Comparison of ENCODE assay signal across 16 cellular contexts in genomic region chr9:35569206-35569605, GRCh38. TPM values are rescaled to one million over a fixed set of nuclear protein-coding genes. Genes with fewer than 3 reads are reported as not detected.
DNase-seq lines count a peak whose midpoint lies in the region; ATAC-seq and TF ChIP-seq lines count a peak whose summit lies in the region.
"Had no signal": no experiment of that assay in that cellular context is flagged by ENCODE, and none has a peak within 500 bp of the region (broad histone marks: within the 10 kb centered on the region; RNA-seq: fewer than 3 reads in every experiment).

No MANE protein-coding gene starts in this region.

- H3K36me3 ChIP-seq in BLaER1 treated with 17β-estradiol and CSF1 and Interleukin-3, amounts not matched to agents 10 nM and 100 nM: no peaks in the 10 kb centered on the region
- H3K36me3 ChIP-seq: prostate gland, uterus had no signal

- no peaks in the 10 kb centered on the region for H3K27me3 Mint-ChIP-seq in activated B cell treated with CpG ODN at 0.5 μM for 24 hours

- CTCF ChIA-PET in activated B cell treated with CpG ODN at 0.5 μM for 24 hours (lab: Charles Lee): interaction anchor here (1.4 kb wide), 1 partner anchor 30 kb away, joined by 4 read pairs; no protein-coding TSS in a partner anchor

- POLR2A ChIA-PET in activated B cell treated with CpG ODN at 0.5 μM for 24 hours (lab: Charles Lee): no interaction called here

- peak overlapping the region; percentile 76 for H3K27ac Mint-ChIP-seq in activated B cell treated with CpG ODN at 0.5 μM for 24 hours

- peak overlapping the region in 9 of 11 experiments; percentile 13 to 81 (median 68); a peak in 13 of 22 replicates for H3K4me2 ChIP-seq in BLaER1 treated with 17β-estradiol and CSF1 and Interleukin-3, amounts not matched to agents 10 nM and 100 nM

- H3K4me3 Mint-ChIP-seq in activated B cell treated with CpG ODN at 0.5 μM for 24 hours: no peak overlapping the region

- H3K27ac ChIP-seq in BLaER1 treated with 17β-estradiol and CSF1 and Interleukin-3, amounts not matched to agents 10 nM and 100 nM: peak overlapping the region in 6 of 11 experiments; percentile 6 to 71 (median 63); a peak in 11 of 22 replicates
- H3K27ac ChIP-seq: prostate gland, uterus had no signal

- H3K9ac ChIP-seq in BLaER1 treated with 17β-estradiol and CSF1 and Interleukin-3, amounts not matched to agents 10 nM and 100 nM: no peak overlapping the region

- DNase-seq in activated B cell treated with CpG ODN at 0.5 μM for 24 hours: no peak
- DNase-seq in NCI-H82 (lab: John Stamatoyannopoulos, UW): no peak
- DNase-seq in Ammon's horn (ENCODE audit: low spot score): no peak
- DNase-seq in NCI-H1436 treated with DMSO at 0.1 percent for 48 hours (lab: John Stamatoyannopoulos, UW): no peak
- DNase-seq in stimulated activated CD4-positive, alpha-beta T cell treated with anti-CD3 and anti-CD28 coated beads, Interleukin-12 subunit alpha, Interleukin-12 subunit beta, amount 100 ng/mL, for 4 hours: no peak
- DNase-seq: cerebellar nuclear complex, DMS153, NCI-H1694 treated with DMSO at 0.1 percent for 48 hours, NCI-H526, T1000, uterus had no signal

- TF ChIP-seq CTCF in activated B cell treated with CpG ODN at 0.5 μM for 24 hours (IDR thresholded peaks at IDR 0.05): no peak

- H3K36me3 Mint-ChIP-seq in activated B cell treated with CpG ODN at 0.5 μM for 24 hours (ENCODE audit: low read depth): no peaks in the 10 kb centered on the region

- H3K27me3 ChIP-seq in BLaER1 treated with 17β-estradiol and CSF1 and Interleukin-3, amounts not matched to agents 10 nM and 100 nM: no peaks in the 10 kb centered on the region
- H3K27me3 ChIP-seq: uterus had no signal

- no peak overlapping the region for H3K4me3 ChIP-seq in BLaER1 treated with 17β-estradiol and CSF1 and Interleukin-3, amounts not matched to agents 10 nM and 100 nM
- H3K4me3 ChIP-seq: prostate gland, uterus had no signal

- intact Hi-C loops in activated B cell treated with CpG ODN at 0.5 μM for 24 hours (cut with micrococcal nuclease): no loop called here

- ATAC-seq in GM19324 (IDR thresholded peaks at IDR 0.05; ENCODE audit: low FRiP score, unreplicated experiment): peak; percentile 72
- peak; percentile 30 for ATAC-seq in HG02981 (IDR thresholded peaks at IDR 0.05; ENCODE audit: unreplicated experiment)
- no peak for ATAC-seq in activated B cell treated with CpG ODN at 0.5 μM for 24 hours (ENCODE audit: low read depth)
- ATAC-seq: HCT116 had no signal

- H3K4me1 Mint-ChIP-seq in activated B cell treated with CpG ODN at 0.5 μM for 24 hours: peaks cover 26% of the 10 kb centered on the region

- no peaks in the 10 kb centered on the region for H3K9me3 ChIP-seq in BLaER1 treated with 17β-estradiol and CSF1 and Interleukin-3, amounts not matched to agents 10 nM and 100 nM (replicated peaks in 1 of 11)
- H3K9me3 ChIP-seq: prostate gland, uterus had no signal

- H3K4me1 ChIP-seq in BLaER1 treated with 17β-estradiol and CSF1 and Interleukin-3, amounts not matched to agents 10 nM and 100 nM: peaks cover 15 to 24% (median 22%) of the 10 kb centered on the region in 10 experiments
- H3K4me1 ChIP-seq: prostate gland, uterus had no signal

- H3K9me3 Mint-ChIP-seq in activated B cell treated with CpG ODN at 0.5 μM for 24 hours: no peaks in the 10 kb centered on the region

- H4K20me1 ChIP-seq in BLaER1 treated with 17β-estradiol and CSF1 and Interleukin-3, amounts not matched to agents 10 nM and 100 nM: no peaks in the 10 kb centered on the region

RNA-seq across cellular contexts. Expression of gene TESK1, which starts 35.9 kb away (rescaled TPM):
- 48.7 and 51.9 TPM in 2 replicates for total RNA-seq in activated B cell treated with CpG ODN at 0.5 μM for 24 hours

RNA-seq across cellular contexts. Expression of gene CD72, which starts 49.0 kb away (rescaled TPM):
- 118 and 125 TPM in 2 replicates for total RNA-seq in activated B cell treated with CpG ODN at 0.5 μM for 24 hours
